In the genomic region with DNA sequence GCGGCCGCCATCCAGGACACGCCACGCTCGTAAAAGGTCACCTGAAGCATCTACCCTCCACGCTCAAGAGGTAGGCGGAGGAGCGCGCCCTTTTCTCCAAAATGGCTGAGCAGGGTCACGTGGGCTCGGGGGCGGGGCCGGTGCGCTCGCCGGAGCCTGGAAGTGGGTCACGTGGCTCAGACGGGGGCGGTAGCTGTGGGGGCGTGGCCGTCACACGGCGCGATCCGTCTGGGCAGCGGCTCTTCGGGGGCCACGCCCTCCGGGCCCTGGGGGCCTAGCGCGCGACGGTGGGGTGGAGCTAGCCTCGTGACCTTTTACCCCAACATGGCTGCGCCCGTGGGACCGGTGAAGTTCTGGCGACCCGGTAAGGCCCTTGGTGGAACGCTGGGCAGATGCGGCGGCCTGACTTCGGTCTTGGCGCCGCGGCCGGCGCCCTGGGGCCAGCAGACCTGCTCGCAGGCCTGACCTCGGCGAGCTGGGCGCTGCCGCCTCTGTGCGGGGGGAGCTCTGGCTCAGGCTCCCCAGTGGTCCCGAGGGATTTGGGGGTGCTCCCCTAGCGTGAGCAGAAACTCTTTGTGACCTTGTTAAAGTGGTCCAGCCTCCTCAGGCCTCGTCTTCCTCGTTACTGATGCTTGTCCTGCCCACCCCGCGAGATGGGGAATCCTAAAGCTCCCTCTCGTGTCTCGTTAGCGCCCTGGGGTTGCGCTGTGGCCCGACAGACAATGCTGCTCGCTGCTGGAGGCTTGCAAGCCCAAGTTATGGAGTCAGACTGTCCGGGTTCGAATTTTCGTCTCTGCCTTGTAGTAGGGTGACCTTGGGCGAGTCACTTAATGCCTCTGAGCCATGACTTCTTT, we compare ENCODE assay signal across 8 cellular contexts. TPM values are rescaled to one million over a fixed set of nuclear protein-coding genes. Genes with fewer than 3 reads are reported as not detected.
DNase-seq lines count a peak whose midpoint lies in the region; ATAC-seq and TF ChIP-seq lines count a peak whose summit lies in the region.

A gene with protein sequence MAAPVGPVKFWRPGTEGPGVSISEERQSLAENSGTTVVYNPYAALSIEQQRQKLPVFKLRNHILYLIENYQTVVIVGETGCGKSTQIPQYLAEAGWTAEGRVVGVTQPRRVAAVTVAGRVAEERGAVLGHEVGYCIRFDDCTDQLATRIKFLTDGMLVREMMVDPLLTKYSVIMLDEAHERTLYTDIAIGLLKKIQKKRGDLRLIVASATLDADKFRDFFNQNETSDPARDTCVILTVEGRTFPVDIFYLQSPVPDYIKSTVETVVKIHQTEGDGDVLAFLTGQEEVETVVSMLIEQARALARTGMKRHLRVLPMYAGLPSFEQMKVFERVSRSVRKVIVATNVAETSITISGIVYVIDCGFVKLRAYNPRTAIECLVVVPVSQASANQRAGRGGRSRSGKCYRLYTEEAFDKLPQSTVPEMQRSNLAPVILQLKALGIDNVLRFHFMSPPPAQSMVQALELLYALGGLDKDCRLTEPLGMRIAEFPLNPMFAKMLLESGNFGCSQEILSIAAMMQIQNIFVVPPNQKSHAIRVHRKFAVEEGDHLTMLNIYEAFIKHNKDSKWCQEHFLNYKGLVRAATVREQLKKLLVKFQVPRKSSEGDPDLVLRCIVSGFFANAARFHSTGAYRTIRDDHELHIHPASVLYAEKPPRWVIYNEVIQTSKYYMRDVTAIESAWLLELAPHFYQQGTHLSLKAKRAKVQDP (plus strand): TSS at position 301 of the 854 bp plus-strand sequence. CDS start 24 bp downstream, at position 325.

- peak within 1 kb of the TSS; percentile 80 for H3K27ac ChIP-seq in mesenchymal stem cell (ENCODE audit: low read length, poor library complexity, severe bottlenecking)

- peak within 1 kb of the TSS; percentile 92 to 95 for H3K27ac Mint-ChIP-seq in effector memory CD8-positive, alpha-beta T cell

- peak within 1 kb of the TSS; percentile 75 to 90 for H3K18ac ChIP-seq in mesenchymal stem cell (ENCODE audit: low read depth in 1 of 2, low read length in 2 of 2)

- TF ChIP-seq CTCF in GM20000 (IDR thresholded peaks at IDR 0.05; ENCODE audit: extremely low read depth, missing control alignments): peak; percentile 34

- peak within 1 kb of the TSS; percentile 82 for H2BK120ac ChIP-seq in mesenchymal stem cell (ENCODE audit: low read depth, low read length)

- peaks cover 13 to 18% of the 10 kb centered on the region in 2 donors for H3K4me1 Mint-ChIP-seq in effector memory CD8-positive, alpha-beta T cell (ENCODE audit: low read depth in 2 of 2)

- H4K8ac ChIP-seq in mesenchymal stem cell (ENCODE audit: low read length): peak within 1 kb of the TSS; percentile 98

- H2BK15ac ChIP-seq in mesenchymal stem cell (ENCODE audit: low read depth, poor library complexity, severe bottlenecking): peak within 1 kb of the TSS; percentile 99

- peak within 1 kb of the TSS; percentile 84 for H4K91ac ChIP-seq in mesenchymal stem cell (ENCODE audit: low read length)

- H3K23ac ChIP-seq in mesenchymal stem cell (ENCODE audit: low read length in 2 of 2): no peak within 1 kb of the TSS

- H3K36me3 Mint-ChIP-seq in effector memory CD8-positive, alpha-beta T cell (ENCODE audit: insufficient read depth): peaks cover 5% of the 10 kb centered on the region

- peak within 1 kb of the TSS; percentile 95 for H3K9ac ChIP-seq in mesenchymal stem cell (ENCODE audit: low read length)

- peak within 1 kb of the TSS in 1 of 2 experiments; percentile 54 for H2BK12ac ChIP-seq in mesenchymal stem cell (ENCODE audit: low read length in 2 of 2)

- H3K4me2 ChIP-seq in mesenchymal stem cell (ENCODE audit: low read length, poor library complexity, severe bottlenecking): peak within 1 kb of the TSS; percentile 70

- no peak within 1 kb of the TSS for H2AK5ac ChIP-seq in mesenchymal stem cell (ENCODE audit: low read length, severe bottlenecking)

- peak within 1 kb of the TSS in 1 of 2 experiments; percentile 68 for H3K14ac ChIP-seq in mesenchymal stem cell (ENCODE audit: low read length in 2 of 2)

- H2AFZ ChIP-seq in mesenchymal stem cell (ENCODE audit: low read depth, low read length): peak within 1 kb of the TSS; percentile 95

- peaks cover 3 to 9% of the 10 kb centered on the region in 2 experiments for H3K36me3 ChIP-seq in mesenchymal stem cell (ENCODE audit: control insufficient read depth in 1 of 2, insufficient read depth in 2 of 2, low read depth in 1 of 2, low read length in 2 of 2)

- H3K4me1 ChIP-seq in mesenchymal stem cell (ENCODE audit: control insufficient read depth, insufficient read depth, low read depth, low read length): peaks cover 3% of the 10 kb centered on the region

- H3K9me3 Mint-ChIP-seq in effector memory CD8-positive, alpha-beta T cell: peaks cover 0 to 2% of the 10 kb centered on the region in 2 donors

- peaks cover 14% of the 10 kb centered on the region for H3K79me1 ChIP-seq in mesenchymal stem cell (replicated peaks; ENCODE audit: low read length, poor library complexity, severe bottlenecking)

- peak within 1 kb of the TSS; percentile 54 for H2BK5ac ChIP-seq in mesenchymal stem cell (ENCODE audit: low read depth, low read length, poor library complexity, severe bottlenecking)

- H3K27me3 ChIP-seq in mesenchymal stem cell (ENCODE audit: control insufficient read depth in 1 of 2, insufficient read depth in 1 of 2, low read length in 2 of 2): no peaks in the 10 kb centered on the region

- H3K4ac ChIP-seq in mesenchymal stem cell (ENCODE audit: low read depth in 1 of 2, low read length in 2 of 2): peak within 1 kb of the TSS; percentile 75 to 93

- no peaks in the 10 kb centered on the region for H3K27me3 Mint-ChIP-seq in effector memory CD8-positive, alpha-beta T cell

- peak; percentile 98 for ATAC-seq in effector memory CD8-positive, alpha-beta T cell (replicated peaks)

- H3K9me3 ChIP-seq in mesenchymal stem cell (ENCODE audit: control insufficient read depth, low read length): no peaks in the 10 kb centered on the region

- DNase-seq in COR-L47 (lab: John Stamatoyannopoulos, UW): peak; percentile 97
- DNase-seq in GM20000 (ENCODE audit: low spot score): peak; percentile 99
- DNase-seq in HT-29 (ENCODE audit: low spot score): peak; percentile 99
- peak; percentile 95 to 98 for DNase-seq in NOMO-1 (lab: John Stamatoyannopoulos, UW; ENCODE audit: unreplicated experiment in 2 of 2)
- DNase-seq in activated CD8-positive, alpha-beta memory T cell treated with anti-CD3 and anti-CD28 coated beads for 4 hours (ENCODE audit: low read depth in 2 of 2): peak; percentile 97 to 98
- DNase-seq in effector memory CD8-positive, alpha-beta T cell: peak; percentile 98 to 99 (median 99)
- DNase-seq in mesenchymal stem cell: peak; percentile 95
- DNase-seq in stimulated activated CD8-positive, alpha-beta memory T cell treated with anti-CD3 and anti-CD28 coated beads, Interleukin-12 subunit alpha, Interleukin-12 subunit beta, amount 100 ng/mL, for 4 hours (ENCODE audit: low read depth): peak; percentile 98

- under 1% methylated on average over 70 of the region's 70 CpGs for WGBS in mesenchymal stem cell

- peak within 1 kb of the TSS; percentile 89 to 95 for H3K4me3 Mint-ChIP-seq in effector memory CD8-positive, alpha-beta T cell

- H3K4me3 ChIP-seq in mesenchymal stem cell (ENCODE audit: insufficient read depth in 1 of 2, low read depth in 1 of 2, low read length in 2 of 2): peak within 1 kb of the TSS; percentile 95 to 97

RNA-seq across cellular contexts. Expression of the gene that starts here (rescaled TPM):
- total RNA-seq in HT-29 (2014; rRNA removed; shearing (Covaris generic)): 14.7 and 14.9 TPM in 2 replicates
- polyA plus RNA-seq in mesenchymal stem cell (2013, experiment 1 of 2): 5.0 TPM
- polyA plus RNA-seq in mesenchymal stem cell (2013, experiment 2 of 2): 4.3 TPM

Comparison
In these comparisons a context has a peak if more than half of its experiments do, and no peak if none do; other contexts are left out.
1. Peak in every context shown above with its lines: DNase-seq, ATAC-seq, H3K4me3 ChIP-seq and H3K27ac ChIP-seq.